8 cellular contexts compared by ENCODE assay signal in the genomic region with DNA sequence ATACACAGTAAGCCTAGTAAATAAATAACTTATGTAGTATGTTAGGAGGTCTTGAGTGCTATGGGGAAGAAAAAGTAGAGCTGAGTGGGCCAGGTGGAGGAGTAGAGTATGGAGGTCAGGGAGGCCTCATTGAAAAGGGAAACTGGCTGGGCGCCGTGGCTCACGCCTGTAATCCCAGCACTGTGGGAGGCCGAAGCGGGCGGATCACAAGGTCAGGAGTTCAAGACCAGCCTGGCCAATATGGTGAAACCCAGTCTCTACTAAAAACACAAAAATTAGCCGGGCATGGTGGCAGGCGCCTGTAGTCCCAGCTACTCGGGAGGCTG. TPM values are rescaled to one million over a fixed set of nuclear protein-coding genes. Genes with fewer than 3 reads are reported as not detected.
"Had no signal": no experiment of that assay in that cellular context is flagged by ENCODE, and none has a peak within 500 bp of the region (broad histone marks: within the 10 kb centered on the region; RNA-seq: fewer than 3 reads in every experiment).

No MANE protein-coding gene starts in this region.

RNA-seq across cellular contexts. Expression of gene PRG2, which starts 54.6 kb away (rescaled TPM):
- total RNA-seq: left cardiac atrium, occipital lobe, osteocyte, sigmoid colon, temporal lobe, upper lobe of right lung had no signal
- polyA plus RNA-seq: heart right ventricle, psoas muscle, sigmoid colon had no signal
